8 cellular contexts compared by ENCODE assay signal in genomic region chr3:50971487-50971924, GRCh38.
DNase-seq lines count a peak whose midpoint lies in the region; ATAC-seq and TF ChIP-seq lines count a peak whose summit lies in the region.

No MANE protein-coding gene starts in this region.

- H3K4me1 ChIP-seq in NT2/D1 (ENCODE audit: insufficient read depth, insufficient read length): no peaks in the 10 kb centered on the region
- no peaks in the 10 kb centered on the region for H3K4me1 ChIP-seq in foreskin keratinocyte

- H3K9ac ChIP-seq in NT2/D1 (ENCODE audit: insufficient read length, low read depth): no peak overlapping the region

- H3K36me3 ChIP-seq in NT2/D1 (ENCODE audit: insufficient read depth, insufficient read length, low read length): no peaks in the 10 kb centered on the region

- intact Hi-C loops in Right ventricle myocardium superior (cut with DNase I): no loop called here
- intact Hi-C loops in cardiac septum (cut with DNase I): no loop called here

- TF ChIP-seq CTCF in foreskin keratinocyte (conservative IDR thresholded peaks at IDR 0.05): peak; percentile 86

- no peaks in the 10 kb centered on the region for H3K9me3 Mint-ChIP-seq in activated T-cell treated with anti-CD3 and anti-CD28 coated beads, Interleukin-2, amount 50 U/mL, for 4 hours

- H3K9me3 ChIP-seq in NT2/D1 (ENCODE audit: insufficient read depth, low read length): peaks cover 7% of the 10 kb centered on the region; the same call in 1 of the 2 replicates

- no peaks in the 10 kb centered on the region for H3K36me3 Mint-ChIP-seq in activated T-cell treated with anti-CD3 and anti-CD28 coated beads, Interleukin-2, amount 50 U/mL, for 4 hours (ENCODE audit: insufficient read depth)

- H3K27me3 Mint-ChIP-seq in activated T-cell treated with anti-CD3 and anti-CD28 coated beads, Interleukin-2, amount 50 U/mL, for 4 hours (ENCODE audit: low read depth): no peaks in the 10 kb centered on the region

- H3K27me3 ChIP-seq in NT2/D1 (ENCODE audit: insufficient read depth, insufficient read length) (no peaks in the 10 kb centered on the region), foreskin keratinocyte (no peaks in the 10 kb centered on the region)

- no peak for DNase-seq in Right ventricle myocardium superior
- DNase-seq in cardiac septum (ENCODE audit: low spot score): no peak
- peak; percentile 44 for DNase-seq in NT2/D1 (ENCODE audit: low read depth, low spot score)
- DNase-seq in activated T-cell treated with anti-CD3 and anti-CD28 coated beads, Interleukin-2, amount 50 U/mL, for 4 hours: peak; percentile 36
- peak; percentile 7 to 46 for DNase-seq in foreskin keratinocyte
- DNase-seq in skeletal muscle cell (ENCODE audit: low read depth): peak; percentile 3
- no peak for DNase-seq in cortex of kidney (lab: John Stamatoyannopoulos, UW)

- H3K4me3 Mint-ChIP-seq in activated T-cell treated with anti-CD3 and anti-CD28 coated beads, Interleukin-2, amount 50 U/mL, for 4 hours: no peak overlapping the region

- no peak overlapping the region for H3K27ac ChIP-seq in foreskin keratinocyte

- peaks cover 12% of the 10 kb centered on the region for H3K4me1 Mint-ChIP-seq in activated T-cell treated with anti-CD3 and anti-CD28 coated beads, Interleukin-2, amount 50 U/mL, for 4 hours (ENCODE audit: low read depth)

- H3K4me3 ChIP-seq in NT2/D1 (ENCODE audit: insufficient read length, low read depth) (no peak overlapping the region), skeletal muscle cell (ENCODE audit: low read depth, low read length) (no peak overlapping the region)

- ATAC-seq in Right ventricle myocardium superior (ENCODE audit: poor library complexity): peak; percentile 60
- peak; percentile 64 for ATAC-seq in HG03575 (IDR thresholded peaks at IDR 0.05; ENCODE audit: extremely low read depth, insufficient number of reproducible peaks, low FRiP score, unreplicated experiment)
- peak; percentile 78 to 86 for ATAC-seq in activated T-cell treated with anti-CD3 and anti-CD28 coated beads, Interleukin-2, amount 50 U/mL, for 4 hours
- peak; percentile 83 for ATAC-seq in foreskin keratinocyte

Comparison
In these comparisons a context has a peak if more than half of its experiments do, and no peak if none do; other contexts are left out.
1. DNase-seq: peak in NT2/D1 (single experiment), activated T-cell treated with anti-CD3 and anti-CD28 coated beads, Interleukin-2, amount 50 U/mL, for 4 hours (single experiment), foreskin keratinocyte (2 of 2) and skeletal muscle cell (single experiment); none in Right ventricle myocardium superior (single experiment), cardiac septum (single experiment) and cortex of kidney (single experiment).
2. Peak in every context shown above with its lines, with median percentiles within 50 percentile points of each other: ATAC-seq.